Comparison of ENCODE assay signal across 1 cellular context in the genomic region with DNA sequence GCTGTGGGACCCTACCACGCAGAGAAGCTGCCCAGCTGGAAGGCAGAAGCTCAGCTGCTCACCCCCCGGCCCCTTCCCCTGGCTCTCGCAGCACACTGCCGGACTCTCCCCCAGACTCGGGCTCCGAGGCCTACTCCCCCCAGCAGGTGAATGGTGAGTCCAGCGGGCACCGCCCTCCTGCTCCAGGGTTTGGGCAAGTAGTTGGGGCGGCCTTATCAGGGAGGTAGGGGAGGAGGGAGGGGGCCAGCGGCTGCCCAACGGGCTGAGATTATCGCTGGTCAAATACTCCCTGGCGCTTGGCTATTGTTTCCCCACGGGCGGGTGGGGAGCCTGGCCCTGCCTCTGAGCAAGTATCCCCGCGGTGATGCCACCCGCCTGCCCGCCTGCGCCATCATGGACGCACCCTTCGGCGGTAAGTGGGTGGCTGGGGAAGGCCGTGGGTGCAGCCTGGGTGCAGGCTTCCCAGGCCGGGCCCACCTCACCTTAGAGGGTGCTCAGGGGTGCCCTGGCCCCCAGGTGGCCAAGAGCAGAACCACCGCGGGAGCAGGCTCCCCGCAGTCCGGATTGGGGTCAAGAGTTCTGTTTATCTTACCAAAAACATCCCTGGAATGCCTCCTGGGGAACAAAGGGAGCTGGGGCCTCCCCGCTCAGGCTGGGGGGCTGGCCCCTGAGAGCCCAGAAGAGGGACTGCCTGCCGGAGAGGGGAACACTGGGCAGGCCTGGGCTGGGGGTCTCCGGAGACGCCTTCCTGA.
TF ChIP-seq lines count a peak whose summit lies in the region.

No MANE protein-coding gene starts in this region.

TF ChIP-seq in GM23338, 12 proteins besides CTCF, POLR2A, EP300 and RAD21 (continued from another document):
- TF ChIP-seq, protein P1, sequence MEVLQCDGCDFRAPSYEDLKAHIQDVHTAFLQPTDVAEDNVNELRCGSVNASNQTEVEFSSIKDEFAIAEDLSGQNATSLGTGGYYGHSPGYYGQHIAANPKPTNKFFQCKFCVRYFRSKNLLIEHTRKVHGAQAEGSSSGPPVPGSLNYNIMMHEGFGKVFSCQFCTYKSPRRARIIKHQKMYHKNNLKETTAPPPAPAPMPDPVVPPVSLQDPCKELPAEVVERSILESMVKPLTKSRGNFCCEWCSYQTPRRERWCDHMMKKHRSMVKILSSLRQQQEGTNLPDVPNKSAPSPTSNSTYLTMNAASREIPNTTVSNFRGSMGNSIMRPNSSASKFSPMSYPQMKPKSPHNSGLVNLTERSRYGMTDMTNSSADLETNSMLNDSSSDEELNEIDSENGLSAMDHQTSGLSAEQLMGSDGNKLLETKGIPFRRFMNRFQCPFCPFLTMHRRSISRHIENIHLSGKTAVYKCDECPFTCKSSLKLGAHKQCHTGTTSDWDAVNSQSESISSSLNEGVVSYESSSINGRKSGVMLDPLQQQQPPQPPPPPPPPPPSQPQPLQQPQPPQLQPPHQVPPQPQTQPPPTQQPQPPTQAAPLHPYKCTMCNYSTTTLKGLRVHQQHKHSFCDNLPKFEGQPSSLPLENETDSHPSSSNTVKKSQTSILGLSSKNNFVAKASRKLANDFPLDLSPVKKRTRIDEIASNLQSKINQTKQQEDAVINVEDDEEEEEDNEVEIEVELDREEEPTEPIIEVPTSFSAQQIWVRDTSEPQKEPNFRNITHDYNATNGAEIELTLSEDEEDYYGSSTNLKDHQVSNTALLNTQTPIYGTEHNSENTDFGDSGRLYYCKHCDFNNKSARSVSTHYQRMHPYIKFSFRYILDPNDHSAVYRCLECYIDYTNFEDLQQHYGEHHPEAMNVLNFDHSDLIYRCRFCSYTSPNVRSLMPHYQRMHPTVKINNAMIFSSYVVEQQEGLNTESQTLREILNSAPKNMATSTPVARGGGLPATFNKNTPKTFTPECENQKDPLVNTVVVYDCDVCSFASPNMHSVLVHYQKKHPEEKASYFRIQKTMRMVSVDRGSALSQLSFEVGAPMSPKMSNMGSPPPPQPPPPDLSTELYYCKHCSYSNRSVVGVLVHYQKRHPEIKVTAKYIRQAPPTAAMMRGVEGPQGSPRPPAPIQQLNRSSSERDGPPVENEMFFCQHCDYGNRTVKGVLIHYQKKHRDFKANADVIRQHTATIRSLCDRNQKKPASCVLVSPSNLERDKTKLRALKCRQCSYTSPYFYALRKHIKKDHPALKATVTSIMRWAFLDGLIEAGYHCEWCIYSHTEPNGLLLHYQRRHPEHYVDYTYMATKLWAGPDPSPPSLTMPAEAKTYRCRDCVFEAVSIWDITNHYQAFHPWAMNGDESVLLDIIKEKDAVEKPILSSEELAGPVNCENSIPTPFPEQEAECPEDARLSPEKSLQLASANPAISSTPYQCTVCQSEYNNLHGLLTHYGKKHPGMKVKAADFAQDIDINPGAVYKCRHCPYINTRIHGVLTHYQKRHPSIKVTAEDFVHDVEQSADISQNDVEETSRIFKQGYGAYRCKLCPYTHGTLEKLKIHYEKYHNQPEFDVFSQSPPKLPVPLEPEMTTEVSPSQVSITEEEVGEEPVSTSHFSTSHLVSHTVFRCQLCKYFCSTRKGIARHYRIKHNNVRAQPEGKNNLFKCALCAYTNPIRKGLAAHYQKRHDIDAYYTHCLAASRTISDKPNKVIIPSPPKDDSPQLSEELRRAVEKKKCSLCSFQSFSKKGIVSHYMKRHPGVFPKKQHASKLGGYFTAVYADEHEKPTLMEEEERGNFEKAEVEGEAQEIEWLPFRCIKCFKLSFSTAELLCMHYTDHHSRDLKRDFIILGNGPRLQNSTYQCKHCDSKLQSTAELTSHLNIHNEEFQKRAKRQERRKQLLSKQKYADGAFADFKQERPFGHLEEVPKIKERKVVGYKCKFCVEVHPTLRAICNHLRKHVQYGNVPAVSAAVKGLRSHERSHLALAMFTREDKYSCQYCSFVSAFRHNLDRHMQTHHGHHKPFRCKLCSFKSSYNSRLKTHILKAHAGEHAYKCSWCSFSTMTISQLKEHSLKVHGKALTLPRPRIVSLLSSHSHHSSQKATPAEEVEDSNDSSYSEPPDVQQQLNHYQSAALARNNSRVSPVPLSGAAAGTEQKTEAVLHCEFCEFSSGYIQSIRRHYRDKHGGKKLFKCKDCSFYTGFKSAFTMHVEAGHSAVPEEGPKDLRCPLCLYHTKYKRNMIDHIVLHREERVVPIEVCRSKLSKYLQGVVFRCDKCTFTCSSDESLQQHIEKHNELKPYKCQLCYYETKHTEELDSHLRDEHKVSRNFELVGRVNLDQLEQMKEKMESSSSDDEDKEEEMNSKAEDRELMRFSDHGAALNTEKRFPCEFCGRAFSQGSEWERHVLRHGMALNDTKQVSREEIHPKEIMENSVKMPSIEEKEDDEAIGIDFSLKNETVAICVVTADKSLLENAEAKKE (CRISPR knock-in tag; IDR thresholded peaks at IDR 0.05): no peak
- TF ChIP-seq POLR2AphosphoS5 (IDR thresholded peaks at IDR 0.05; ENCODE audit: low read depth): no peak
- no peak for TF ChIP-seq ZNF114 (CRISPR knock-in tag; IDR thresholded peaks at IDR 0.05)
- TF ChIP-seq ZNF331 (CRISPR knock-in tag; IDR thresholded peaks at IDR 0.05; ENCODE audit: low read depth): no peak
- TF ChIP-seq JUNB (IDR thresholded peaks at IDR 0.05; ENCODE audit: unreplicated experiment): no peak
- no peak for TF ChIP-seq EZH2 (IDR thresholded peaks at IDR 0.05; ENCODE audit: low read depth, unreplicated experiment)
- no peak for TF ChIP-seq STAT1 (IDR thresholded peaks at IDR 0.05; ENCODE audit: unreplicated experiment)
- no peak for TF ChIP-seq EZH2phosphoT487 (IDR thresholded peaks at IDR 0.05; ENCODE audit: unreplicated experiment)
- TF ChIP-seq, protein P2, sequence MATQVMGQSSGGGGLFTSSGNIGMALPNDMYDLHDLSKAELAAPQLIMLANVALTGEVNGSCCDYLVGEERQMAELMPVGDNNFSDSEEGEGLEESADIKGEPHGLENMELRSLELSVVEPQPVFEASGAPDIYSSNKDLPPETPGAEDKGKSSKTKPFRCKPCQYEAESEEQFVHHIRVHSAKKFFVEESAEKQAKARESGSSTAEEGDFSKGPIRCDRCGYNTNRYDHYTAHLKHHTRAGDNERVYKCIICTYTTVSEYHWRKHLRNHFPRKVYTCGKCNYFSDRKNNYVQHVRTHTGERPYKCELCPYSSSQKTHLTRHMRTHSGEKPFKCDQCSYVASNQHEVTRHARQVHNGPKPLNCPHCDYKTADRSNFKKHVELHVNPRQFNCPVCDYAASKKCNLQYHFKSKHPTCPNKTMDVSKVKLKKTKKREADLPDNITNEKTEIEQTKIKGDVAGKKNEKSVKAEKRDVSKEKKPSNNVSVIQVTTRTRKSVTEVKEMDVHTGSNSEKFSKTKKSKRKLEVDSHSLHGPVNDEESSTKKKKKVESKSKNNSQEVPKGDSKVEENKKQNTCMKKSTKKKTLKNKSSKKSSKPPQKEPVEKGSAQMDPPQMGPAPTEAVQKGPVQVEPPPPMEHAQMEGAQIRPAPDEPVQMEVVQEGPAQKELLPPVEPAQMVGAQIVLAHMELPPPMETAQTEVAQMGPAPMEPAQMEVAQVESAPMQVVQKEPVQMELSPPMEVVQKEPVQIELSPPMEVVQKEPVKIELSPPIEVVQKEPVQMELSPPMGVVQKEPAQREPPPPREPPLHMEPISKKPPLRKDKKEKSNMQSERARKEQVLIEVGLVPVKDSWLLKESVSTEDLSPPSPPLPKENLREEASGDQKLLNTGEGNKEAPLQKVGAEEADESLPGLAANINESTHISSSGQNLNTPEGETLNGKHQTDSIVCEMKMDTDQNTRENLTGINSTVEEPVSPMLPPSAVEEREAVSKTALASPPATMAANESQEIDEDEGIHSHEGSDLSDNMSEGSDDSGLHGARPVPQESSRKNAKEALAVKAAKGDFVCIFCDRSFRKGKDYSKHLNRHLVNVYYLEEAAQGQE (IDR thresholded peaks at IDR 0.05; ENCODE audit: unreplicated experiment): no peak
- no peak for TF ChIP-seq CREB1 (CRISPR knock-in tag; IDR thresholded peaks at IDR 0.05; ENCODE audit: low read depth)
